In the genomic region with DNA sequence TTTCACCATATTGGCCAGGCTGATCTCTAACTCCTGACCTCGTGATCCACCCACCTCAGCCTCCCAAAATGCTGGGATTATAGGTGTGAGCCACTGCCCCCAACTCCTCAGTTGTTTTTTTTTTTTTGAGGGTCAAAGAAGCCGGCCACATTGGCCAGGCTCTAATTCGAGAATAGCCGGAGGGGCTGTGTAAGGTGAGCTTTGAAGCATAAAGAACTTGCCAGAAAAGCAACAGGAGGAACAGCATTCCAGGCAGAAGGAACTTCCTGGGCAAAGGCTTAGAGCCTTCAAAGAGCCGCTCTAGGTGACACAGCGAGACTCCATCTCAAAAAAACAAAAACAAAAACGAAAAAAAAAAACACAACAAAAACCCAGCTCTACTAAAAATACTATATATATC, we compare ENCODE assay signal across 27 cellular contexts. TPM values are rescaled to one million over a fixed set of nuclear protein-coding genes. Genes with fewer than 3 reads are reported as not detected.
DNase-seq lines count a peak whose midpoint lies in the region; ATAC-seq and TF ChIP-seq lines count a peak whose summit lies in the region.
"Had no signal": no experiment of that assay in that cellular context is flagged by ENCODE, and none has a peak within 500 bp of the region (broad histone marks: within the 10 kb centered on the region; RNA-seq: fewer than 3 reads in every experiment).

No MANE protein-coding gene starts in this region.

- CTCF ChIA-PET in activated naive CD4-positive, alpha-beta T cell treated with anti-CD3 and anti-CD28 coated beads, Interleukin-2, amount 10 ng/mL, durations not matched to agents 7 days and 5 days (lab: Charles Lee): interaction anchor here (0.7 to 1.2 kb wide), 2 partner anchors 11 to 120 kb away, joined by 3 to 5 read pairs; no protein-coding TSS in a partner anchor

- H3K9me3 ChIP-seq in GM23248 (ENCODE audit: low read depth) (no peaks in the 10 kb centered on the region), SU-DHL-6 (ENCODE audit: insufficient read depth, low read length) (no peaks in the 10 kb centered on the region), neural cell (ENCODE audit: low read length) (no peaks in the 10 kb centered on the region)
- H3K9me3 ChIP-seq: esophagus muscularis mucosa, SJSA1, tibial artery had no signal

- H2AFZ ChIP-seq in GM23248: peak overlapping the region; percentile 65
- peak overlapping the region; percentile 29 for H2AFZ ChIP-seq in SU-DHL-6 (ENCODE audit: low read depth, low read length, severe bottlenecking)
- H2AFZ ChIP-seq in neural cell (ENCODE audit: low read depth, low read length): no peak overlapping the region

- H3F3A ChIP-seq in GM23248 (ENCODE audit: insufficient read depth) (peaks cover 7% of the 10 kb centered on the region), SU-DHL-6 (ENCODE audit: insufficient read depth) (peaks cover 13% of the 10 kb centered on the region), neural cell (ENCODE audit: insufficient read depth, low read length, poor library complexity, severe bottlenecking) (no peaks in the 10 kb centered on the region)

- H3K27ac ChIP-seq in 22Rv1 (peak overlapping the region; percentile 57), GM23248 (no peak overlapping the region), SU-DHL-6 (ENCODE audit: low read depth, low read length) (peak overlapping the region; percentile 98), neural cell (ENCODE audit: low read length) (peak overlapping the region; percentile 47)
- H3K27ac ChIP-seq: SJSA1 had no signal

- H3K4me1 Mint-ChIP-seq in activated naive CD4-positive, alpha-beta T cell treated with anti-CD3 and anti-CD28 coated beads, Interleukin-2, amount 10 ng/mL, durations not matched to agents 7 days and 5 days: peaks cover 41% of the 10 kb centered on the region
- peaks cover 24% of the 10 kb centered on the region for H3K4me1 Mint-ChIP-seq in activated T-cell treated with anti-CD3 and anti-CD28 coated beads, Interleukin-2, amount 50 U/mL, for 4 hours (ENCODE audit: low read depth)

- no peak for ATAC-seq in activated T-cell treated with anti-CD3 and anti-CD28 coated beads, Interleukin-2, amount 50 U/mL, for 4 hours

- H3K36me3 Mint-ChIP-seq in activated naive CD4-positive, alpha-beta T cell treated with anti-CD3 and anti-CD28 coated beads, Interleukin-2, amount 10 ng/mL, durations not matched to agents 7 days and 5 days: peaks cover 6% of the 10 kb centered on the region
- H3K36me3 Mint-ChIP-seq in activated T-cell treated with anti-CD3 and anti-CD28 coated beads, Interleukin-2, amount 50 U/mL, for 4 hours (ENCODE audit: insufficient read depth): peaks cover 2% of the 10 kb centered on the region

- H4K20me1 ChIP-seq in GM23248 (ENCODE audit: insufficient read depth) (no peaks in the 10 kb centered on the region), SU-DHL-6 (ENCODE audit: low read depth, low read length) (no peaks in the 10 kb centered on the region), neural cell (ENCODE audit: insufficient read depth) (no peaks in the 10 kb centered on the region)

- peaks cover 6% of the 10 kb centered on the region for H3K4me1 ChIP-seq in GM23248 (ENCODE audit: insufficient read depth)

- H3K27me3 ChIP-seq in GM23248 (replicated peaks; ENCODE audit: insufficient read depth) (no peaks in the 10 kb centered on the region), SU-DHL-6 (ENCODE audit: low read length) (no peaks in the 10 kb centered on the region), neural cell (ENCODE audit: insufficient read depth, low read depth, low read length) (no peaks in the 10 kb centered on the region)
- H3K27me3 ChIP-seq: esophagus muscularis mucosa, SJSA1, tibial artery had no signal

- WGBS in GM23248 (ENCODE audit: low coverage in 1 of 2, low lambda C conversion rate in 2 of 2, missing lambda C conversion rate in 2 of 2), 2 experiments: 88 to 91% methylated on average over 7 of the region's 7 CpGs

- TF ChIP-seq CTCF in 22Rv1 (IDR thresholded peaks at IDR 0.05) (no peak), SU-DHL-6 (IDR thresholded peaks at IDR 0.05; ENCODE audit: insufficient read depth, low read length, poor library complexity, severe bottlenecking) (no peak), neural cell (IDR thresholded peaks at IDR 0.05; ENCODE audit: poor library complexity, severe bottlenecking) (no peak)

- no peaks in the 10 kb centered on the region for H3K9me3 Mint-ChIP-seq in activated naive CD4-positive, alpha-beta T cell treated with anti-CD3 and anti-CD28 coated beads, Interleukin-2, amount 10 ng/mL, durations not matched to agents 7 days and 5 days
- peaks cover 4% of the 10 kb centered on the region for H3K9me3 Mint-ChIP-seq in activated T-cell treated with anti-CD3 and anti-CD28 coated beads, Interleukin-2, amount 50 U/mL, for 4 hours
- H3K9me3 Mint-ChIP-seq: activated CD4-positive, alpha-beta T cell treated with anti-CD3 and anti-CD28 coated beads, Interleukin-2, amount 10 ng/mL, durations not matched to agents 7 days and 5 days; effector memory CD8-positive, alpha-beta T cell; stimulated activated naive CD8-positive, alpha-beta T cell treated with anti-CD3 and anti-CD28 coated beads, Interleukin-15, Interleukin-2, amounts not matched to agents 100 ng/mL and 50 ng/mL, for 24 hours had no signal

- no peak for TF ChIP-seq EP300 in neural cell (conservative IDR thresholded peaks at IDR 0.05; ENCODE audit: poor library complexity, severe bottlenecking)

- H3K4me2 ChIP-seq in GM23248 (ENCODE audit: unreplicated experiment) (no peak overlapping the region), SU-DHL-6 (ENCODE audit: low read depth, low read length, poor library complexity, severe bottlenecking) (peak overlapping the region; percentile 97), neural cell (ENCODE audit: low read length) (no peak overlapping the region)

- no peak overlapping the region for H3K4me3 ChIP-seq in GM23248
- peak overlapping the region; percentile 47 for H3K4me3 ChIP-seq in SU-DHL-6 (ENCODE audit: insufficient read depth, low read length, poor library complexity, severe bottlenecking)
- no peak overlapping the region for H3K4me3 ChIP-seq in neural cell (ENCODE audit: low read length)
- H3K4me3 ChIP-seq: lung, SJSA1, tibial artery had no signal

- H3K9me2 ChIP-seq in GM23248 (ENCODE audit: insufficient read depth): no peaks in the 10 kb centered on the region
- no peaks in the 10 kb centered on the region for H3K9me2 ChIP-seq in SU-DHL-6 (replicated peaks; ENCODE audit: insufficient read depth, low read length)
- no peaks in the 10 kb centered on the region for H3K9me2 ChIP-seq in neural cell (ENCODE audit: insufficient read depth, low read length)

- peaks cover 30% of the 10 kb centered on the region for H3K79me2 ChIP-seq in GM23248 (ENCODE audit: insufficient read depth)
- peaks cover 12% of the 10 kb centered on the region; the same call in 1 of the 2 replicates for H3K79me2 ChIP-seq in SU-DHL-6 (ENCODE audit: insufficient read depth, low read length)
- peaks cover 9% of the 10 kb centered on the region for H3K79me2 ChIP-seq in neural cell (replicated peaks; ENCODE audit: insufficient read depth, low read length)

- H3K27ac Mint-ChIP-seq in activated naive CD4-positive, alpha-beta T cell treated with anti-CD3 and anti-CD28 coated beads, Interleukin-2, amount 10 ng/mL, durations not matched to agents 7 days and 5 days: no peak overlapping the region

- H3K4me3 Mint-ChIP-seq in activated naive CD4-positive, alpha-beta T cell treated with anti-CD3 and anti-CD28 coated beads, Interleukin-2, amount 10 ng/mL, durations not matched to agents 7 days and 5 days: no peak overlapping the region
- no peak overlapping the region for H3K4me3 Mint-ChIP-seq in activated T-cell treated with anti-CD3 and anti-CD28 coated beads, Interleukin-2, amount 50 U/mL, for 4 hours

- no peaks in the 10 kb centered on the region for H3K27me3 Mint-ChIP-seq in activated naive CD4-positive, alpha-beta T cell treated with anti-CD3 and anti-CD28 coated beads, Interleukin-2, amount 10 ng/mL, durations not matched to agents 7 days and 5 days
- H3K27me3 Mint-ChIP-seq in activated T-cell treated with anti-CD3 and anti-CD28 coated beads, Interleukin-2, amount 50 U/mL, for 4 hours (ENCODE audit: low read depth): no peaks in the 10 kb centered on the region
- H3K27me3 Mint-ChIP-seq: activated CD4-positive, alpha-beta T cell treated with anti-CD3 and anti-CD28 coated beads, Interleukin-2, amount 10 ng/mL, durations not matched to agents 7 days and 5 days; effector memory CD8-positive, alpha-beta T cell; stimulated activated naive CD8-positive, alpha-beta T cell treated with anti-CD3 and anti-CD28 coated beads, Interleukin-15, Interleukin-2, amounts not matched to agents 100 ng/mL and 50 ng/mL, for 24 hours had no signal

- no peak for DNase-seq in GM23248
- no peak for DNase-seq in activated naive CD4-positive, alpha-beta T cell treated with anti-CD3 and anti-CD28 coated beads, Interleukin-2, amount 10 ng/mL, durations not matched to agents 7 days and 5 days
- no peak for DNase-seq in NCI-H1092 treated with DMSO at 0.1 percent for 48 hours (lab: John Stamatoyannopoulos, UW)
- no peak for DNase-seq in OCI-M2 (lab: John Stamatoyannopoulos, UW; ENCODE audit: unreplicated experiment)
- DNase-seq in activated T-cell treated with anti-CD3 and anti-CD28 coated beads, Interleukin-2, amount 50 U/mL, for 4 hours: no peak
- DNase-seq: activated CD4-positive, alpha-beta T cell treated with anti-CD3 and anti-CD28 coated beads, Interleukin-2, amount 10 ng/mL, durations not matched to agents 7 days and 5 days; activated CD8-positive, alpha-beta memory T cell treated with anti-CD3 and anti-CD28 coated beads, Interleukin-2, amount 50 U/mL, for 48 hours; activated effector memory CD4-positive, alpha-beta T cell treated with Interleukin-2 at 50 U/mL for 16 hours; C1 segment of cervical spinal cord; effector memory CD8-positive, alpha-beta T cell; EL; NCI-H1092; NCI-H2029; NCI-H226; NCI-H774; stimulated activated CD4-positive, alpha-beta T cell treated with anti-CD3 and anti-CD28 coated beads, Interleukin-4, amount 100 ng/mL, for 24 hours; T-helper 2 cell; tibial artery had no signal

- H3K9ac ChIP-seq in GM23248: no peak overlapping the region
- H3K9ac ChIP-seq in SU-DHL-6 (ENCODE audit: low read length): peak overlapping the region; percentile 61
- no peak overlapping the region for H3K9ac ChIP-seq in neural cell (ENCODE audit: low read length)

- no peak for TF ChIP-seq RAD21 in neural cell (conservative IDR thresholded peaks at IDR 0.05)

- H3K36me3 ChIP-seq in GM23248 (ENCODE audit: low read depth) (no peaks in the 10 kb centered on the region), SU-DHL-6 (ENCODE audit: low read length) (no peaks in the 10 kb centered on the region), neural cell (ENCODE audit: insufficient read depth, low read length) (no peaks in the 10 kb centered on the region)

- in situ Hi-C loops in GM23248 (cut with MboI): no loop called here

RNA-seq across cellular contexts. Expression of gene BABAM1, which starts 1.2 kb away (rescaled TPM):
- total RNA-seq in GM23248 (2014; rRNA removed; shearing (Covaris generic)): 78.5 and 82.7 TPM in 2 replicates
- polyA plus RNA-seq in GM23248 (2016; fragmentation: Nextera tagmentation; extraction: Ambion mirVana) (90.3 and 99.6 TPM in 2 replicates), neural cell (123 and 132 TPM in 2 replicates)
- polyA minus RNA-seq in neural cell: 57.6 and 70.8 TPM in 2 replicates
- 100 to 1,000 TPM; 124 to 130 (median 128) TPM for total RNA-seq in activated T-cell treated with anti-CD3 and anti-CD28 coated beads, Interleukin-2, amount 50 U/mL, for 4 hours

RNA-seq across cellular contexts. Expression of gene USHBP1, which starts 1.5 kb away (rescaled TPM):
- total RNA-seq in GM23248 (2014; rRNA removed; shearing (Covaris generic)): not detected in 2 replicates
- polyA plus RNA-seq in GM23248 (2016; fragmentation: Nextera tagmentation; extraction: Ambion mirVana): not detected in 2 replicates
- polyA plus RNA-seq in neural cell: 0.59 TPM in 1 of 2 replicates, not detected in the other
- not detected in 2 replicates for polyA minus RNA-seq in neural cell
- total RNA-seq in activated T-cell treated with anti-CD3 and anti-CD28 coated beads, Interleukin-2, amount 50 U/mL, for 4 hours: under 1 TPM in 1 of 3 donors, not detected in 2; 0.19 TPM
- total RNA-seq: A673, LHCN-M2, SJSA1 had no signal

RNA-seq across cellular contexts. Expression of gene ANKLE1, which starts 15.7 kb away (rescaled TPM):
- 0.54 and 1.4 TPM in 2 replicates for total RNA-seq in GM23248 (2014; rRNA removed; shearing (Covaris generic))
- polyA plus RNA-seq in GM23248 (2016; fragmentation: Nextera tagmentation; extraction: Ambion mirVana): 0.14 and 0.31 TPM in 2 replicates
- polyA plus RNA-seq in neural cell: 9.3 and 12.4 TPM in 2 replicates
- polyA minus RNA-seq in neural cell: 1.3 and 2.9 TPM in 2 replicates
- 10 to 100 TPM in 2 of 3 donors, 1 to 10 TPM in 1; 7.6 to 19.0 (median 18.1) TPM for total RNA-seq in activated T-cell treated with anti-CD3 and anti-CD28 coated beads, Interleukin-2, amount 50 U/mL, for 4 hours

RNA-seq across cellular contexts. Expression of gene NR2F6, which starts 20.3 kb away (rescaled TPM):
- total RNA-seq in GM23248 (2014; rRNA removed; shearing (Covaris generic)): 82.5 and 96.7 TPM in 2 replicates
- 11.7 and 14.1 TPM in 2 replicates for polyA plus RNA-seq in GM23248 (2016; fragmentation: Nextera tagmentation; extraction: Ambion mirVana)
- polyA plus RNA-seq in neural cell: 26.9 and 30.0 TPM in 2 replicates
- polyA minus RNA-seq in neural cell: 24.0 and 29.7 TPM in 2 replicates
- 10 to 100 TPM; 10.1 to 14.4 (median 13.6) TPM for total RNA-seq in activated T-cell treated with anti-CD3 and anti-CD28 coated beads, Interleukin-2, amount 50 U/mL, for 4 hours

RNA-seq across cellular contexts. Expression of gene ABHD8, which starts 37.2 kb away (rescaled TPM):
- 10.9 and 19.1 TPM in 2 replicates for total RNA-seq in GM23248 (2014; rRNA removed; shearing (Covaris generic))
- polyA plus RNA-seq in GM23248 (2016; fragmentation: Nextera tagmentation; extraction: Ambion mirVana): 8.7 and 9.1 TPM in 2 replicates
- 28.1 and 31.6 TPM in 2 replicates for polyA plus RNA-seq in neural cell
- 29.6 and 31.9 TPM in 2 replicates for polyA minus RNA-seq in neural cell
- 1 to 10 TPM; 3.6 to 4.5 (median 3.7) TPM for total RNA-seq in activated T-cell treated with anti-CD3 and anti-CD28 coated beads, Interleukin-2, amount 50 U/mL, for 4 hours
